In genomic region chr21:36047139-36047538, GRCh38 we compare ENCODE assay signal across 17 cellular contexts. TPM values are rescaled to one million over a fixed set of nuclear protein-coding genes. Genes with fewer than 3 reads are reported as not detected.
DNase-seq lines count a peak whose midpoint lies in the region; ATAC-seq and TF ChIP-seq lines count a peak whose summit lies in the region.
"Had no signal": no experiment of that assay in that cellular context is flagged by ENCODE, and none has a peak within 500 bp of the region (broad histone marks: within the 10 kb centered on the region; RNA-seq: fewer than 3 reads in every experiment).

No MANE protein-coding gene starts in this region.

- no peaks in the 10 kb centered on the region for H3K27me3 ChIP-seq in dorsolateral prefrontal cortex
- H3K27me3 ChIP-seq: BLaER1 had no signal

- DNase-seq in activated CD8-positive, alpha-beta memory T cell treated with anti-CD3 and anti-CD28 coated beads, Interleukin-2, amount 50 U/mL, for 48 hours: peak; percentile 26
- DNase-seq in activated CD8-positive, alpha-beta memory T cell treated with anti-CD3 and anti-CD28 coated beads, Interleukin-2, amount 50 U/mL, for 4 hours: no peak
- DNase-seq in dorsolateral prefrontal cortex: peak in 2 of 10 donors; percentile 20 to 46
- peak; percentile 48 for DNase-seq in medulla oblongata (ENCODE audit: extremely low spot score)
- peak; percentile 52 for DNase-seq in superior temporal gyrus (ENCODE audit: extremely low spot score)
- DNase-seq in coronary artery (ENCODE audit: low spot score): no peak
- DNase-seq in cerebellum (ENCODE audit: low spot score): no peak
- DNase-seq: AML-193; CD4-positive, alpha-beta memory T cell; DMS153; DMS79; GDM1 had no signal

- intact Hi-C loops in dorsolateral prefrontal cortex (cut with DNase I): no loop called here

- no peak for ATAC-seq in GM18511 (IDR thresholded peaks at IDR 0.05; ENCODE audit: unreplicated experiment)
- ATAC-seq: A549 had no signal

- H3K27ac ChIP-seq in dorsolateral prefrontal cortex: peak overlapping the region in 26 of 59 donors; percentile 5 to 73 (median 41)
- H3K27ac ChIP-seq in coronary artery: no peak overlapping the region
- H3K27ac ChIP-seq: 22Rv1, A549, BLaER1 had no signal

- no peak overlapping the region for H3K4me3 ChIP-seq in dorsolateral prefrontal cortex
- no peak overlapping the region for H3K4me3 ChIP-seq in coronary artery
- H3K4me3 ChIP-seq: A549, BLaER1, HAP-1 had no signal

- TF ChIP-seq CTCF in dorsolateral prefrontal cortex (IDR thresholded peaks at IDR 0.05 in 54 of 56, conservative IDR thresholded peaks at IDR 0.05 in 2 of 56; ENCODE audit: low read depth in 1 of 56, partially characterized antibody in 56 of 56): peak in 35 of 56 donors; percentile 10 to 64 (median 31)
- TF ChIP-seq CTCF in coronary artery (IDR thresholded peaks at IDR 0.05): no peak

RNA-seq across cellular contexts. Expression of gene SETD4, which starts 13.2 kb away (rescaled TPM):
- 10 to 100 TPM; 18.7 to 44.9 (median 30.8) TPM for total RNA-seq in dorsolateral prefrontal cortex
- 26.9 TPM for total RNA-seq in cerebellum

RNA-seq across cellular contexts. Expression of gene CBR1, which starts 22.7 kb away (rescaled TPM):
- total RNA-seq in dorsolateral prefrontal cortex (100 to 1,000 TPM in 82 of 120 experiments, 10 to 100 TPM in 38; 41.1 to 388 (median 113) TPM), cerebellum (11.1 TPM)

Comparison
In these comparisons a context has a peak if more than half of its experiments do, and no peak if none do; other contexts are left out.
1. DNase-seq: peak in activated CD8-positive, alpha-beta memory T cell treated with anti-CD3 and anti-CD28 coated beads, Interleukin-2, amount 50 U/mL, for 48 hours (single experiment), medulla oblongata (single experiment) and superior temporal gyrus (single experiment); none in activated CD8-positive, alpha-beta memory T cell treated with anti-CD3 and anti-CD28 coated beads, Interleukin-2, amount 50 U/mL, for 4 hours (single experiment), coronary artery (single experiment) and cerebellum (single experiment).